12 cellular contexts compared by ENCODE assay signal in the genomic region with DNA sequence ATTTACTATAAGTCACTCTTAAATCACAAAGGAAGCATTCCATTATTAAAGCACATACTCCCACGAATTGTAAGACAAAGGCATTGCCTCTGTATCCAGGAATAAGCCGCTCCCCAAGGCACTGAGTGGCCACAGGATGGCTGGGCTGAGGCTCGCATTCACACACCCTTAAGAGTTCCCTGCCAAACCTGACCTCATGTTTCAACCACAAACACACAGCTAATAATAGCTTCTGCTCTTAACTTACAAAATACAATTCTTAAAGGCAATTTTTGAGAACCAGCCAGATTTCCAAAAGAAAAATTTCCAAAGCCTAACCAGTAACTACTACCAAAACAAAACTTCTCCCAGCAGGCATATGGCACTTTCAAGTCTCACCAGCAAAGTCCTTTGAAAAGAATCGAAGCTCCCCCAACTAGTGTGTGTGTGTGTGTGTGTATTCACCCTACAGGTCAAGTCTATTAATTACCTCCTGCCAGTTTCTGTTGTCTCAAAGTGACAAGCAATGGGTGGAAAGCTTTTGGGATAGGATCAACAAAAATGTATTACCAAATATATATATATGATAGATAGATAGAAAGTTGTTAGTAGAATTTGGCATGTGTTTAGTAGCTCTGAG. TPM values are rescaled to one million over a fixed set of nuclear protein-coding genes. Genes with fewer than 3 reads are reported as not detected.
DNase-seq lines count a peak whose midpoint lies in the region; ATAC-seq and TF ChIP-seq lines count a peak whose summit lies in the region.
"Had no signal": no experiment of that assay in that cellular context is flagged by ENCODE, and none has a peak within 500 bp of the region (broad histone marks: within the 10 kb centered on the region; RNA-seq: fewer than 3 reads in every experiment).

No MANE protein-coding gene starts in this region.

- no peaks in the 10 kb centered on the region for H3K36me3 Mint-ChIP-seq in activated naive CD8-positive, alpha-beta T cell treated with anti-CD3 and anti-CD28 coated beads for 36 hours
- H3K36me3 Mint-ChIP-seq: CD4-positive, CD25-positive, alpha-beta regulatory T cell had no signal

- ATAC-seq in GM21529 (IDR thresholded peaks at IDR 0.05; ENCODE audit: unreplicated experiment) = peak; percentile 83
- ATAC-seq in HG03025 (IDR thresholded peaks at IDR 0.05; ENCODE audit: low FRiP score, unreplicated experiment) = no peak

- peak; percentile 34 for DNase-seq in AG09319 (ENCODE audit: extremely low read depth, low read depth)
- DNase-seq in OCI-M1 (lab: John Stamatoyannopoulos, UW) = peak; percentile 2
- peak; percentile 19 for DNase-seq in left ventricle myocardium inferior
- DNase-seq in LoVo (ENCODE audit: low spot score) = no peak
- no peak for DNase-seq in activated naive CD8-positive, alpha-beta T cell treated with anti-CD3 and anti-CD28 coated beads for 36 hours
- DNase-seq in erythroblast (lab: John Stamatoyannopoulos, UW) = no peak
- DNase-seq: activated B cell treated with CpG ODN at 0.5 μM for 24 hours; CD4-positive, CD25-positive, alpha-beta regulatory T cell had no signal

- H3K4me1 ChIP-seq in left ventricle myocardium inferior = no peaks in the 10 kb centered on the region

- TF ChIP-seq POLR2A in erythroblast (IDR thresholded peaks at IDR 0.05; ENCODE audit: low read length) = no peak

- no peaks in the 10 kb centered on the region for H3K4me1 Mint-ChIP-seq in activated naive CD8-positive, alpha-beta T cell treated with anti-CD3 and anti-CD28 coated beads for 36 hours
- H3K4me1 Mint-ChIP-seq: activated B cell treated with CpG ODN at 0.5 μM for 24 hours; CD4-positive, CD25-positive, alpha-beta regulatory T cell had no signal

- no peak overlapping the region for H3K4me3 ChIP-seq in left ventricle myocardium inferior
- H3K4me3 ChIP-seq: coronary artery, HAP-1 had no signal

- peaks cover 9% of the 10 kb centered on the region for H3K27me3 Mint-ChIP-seq in activated naive CD8-positive, alpha-beta T cell treated with anti-CD3 and anti-CD28 coated beads for 36 hours
- H3K27me3 Mint-ChIP-seq: activated B cell treated with CpG ODN at 0.5 μM for 24 hours had no signal

- H3K9me3 Mint-ChIP-seq in activated naive CD8-positive, alpha-beta T cell treated with anti-CD3 and anti-CD28 coated beads for 36 hours = peaks cover 3% of the 10 kb centered on the region

- H3K27me3 ChIP-seq in left ventricle myocardium inferior (ENCODE audit: low read depth) = no peaks in the 10 kb centered on the region

- no peaks in the 10 kb centered on the region for H3K36me3 ChIP-seq in left ventricle myocardium inferior
- H3K36me3 ChIP-seq: HAP-1 had no signal

- H3K27ac Mint-ChIP-seq in activated naive CD8-positive, alpha-beta T cell treated with anti-CD3 and anti-CD28 coated beads for 36 hours = no peak overlapping the region
- H3K27ac Mint-ChIP-seq: activated B cell treated with CpG ODN at 0.5 μM for 24 hours; CD4-positive, CD25-positive, alpha-beta regulatory T cell had no signal

- no peak overlapping the region for H3K4me3 Mint-ChIP-seq in activated naive CD8-positive, alpha-beta T cell treated with anti-CD3 and anti-CD28 coated beads for 36 hours
- H3K4me3 Mint-ChIP-seq: activated B cell treated with CpG ODN at 0.5 μM for 24 hours had no signal

- H3K27ac ChIP-seq in left ventricle myocardium inferior (replicated peaks) = peak overlapping the region; percentile 52
- H3K27ac ChIP-seq: coronary artery had no signal

- intact Hi-C loops in left ventricle myocardium inferior (cut with micrococcal nuclease) = no loop called here

- peaks cover 19% of the 10 kb centered on the region for H3K9me3 ChIP-seq in left ventricle myocardium inferior (replicated peaks)
- H3K9me3 ChIP-seq: HAP-1 had no signal

- TF ChIP-seq CTCF in AG09319 (IDR thresholded peaks at IDR 0.05; ENCODE audit: low read depth, low read length) (no peak), left ventricle myocardium inferior (IDR thresholded peaks at IDR 0.05; ENCODE audit: borderline replicate concordance) (no peak)

RNA-seq across cellular contexts. Expression of gene ARHGAP6, which starts 36.0 kb away (rescaled TPM):
- total RNA-seq in left ventricle myocardium inferior = 3.1 TPM
- not detected for total RNA-seq in activated naive CD8-positive, alpha-beta T cell treated with anti-CD3 and anti-CD28 coated beads for 36 hours

Comparison
In these comparisons a context has a peak if more than half of its experiments do, and no peak if none do; other contexts are left out.
1. DNase-seq: peak in AG09319 (single experiment), OCI-M1 (single experiment) and left ventricle myocardium inferior (single experiment); none in LoVo (single experiment), activated naive CD8-positive, alpha-beta T cell treated with anti-CD3 and anti-CD28 coated beads for 36 hours (single experiment) and erythroblast (0 of 2).